ENCODE assay signal across 23 cellular contexts in the genomic region with DNA sequence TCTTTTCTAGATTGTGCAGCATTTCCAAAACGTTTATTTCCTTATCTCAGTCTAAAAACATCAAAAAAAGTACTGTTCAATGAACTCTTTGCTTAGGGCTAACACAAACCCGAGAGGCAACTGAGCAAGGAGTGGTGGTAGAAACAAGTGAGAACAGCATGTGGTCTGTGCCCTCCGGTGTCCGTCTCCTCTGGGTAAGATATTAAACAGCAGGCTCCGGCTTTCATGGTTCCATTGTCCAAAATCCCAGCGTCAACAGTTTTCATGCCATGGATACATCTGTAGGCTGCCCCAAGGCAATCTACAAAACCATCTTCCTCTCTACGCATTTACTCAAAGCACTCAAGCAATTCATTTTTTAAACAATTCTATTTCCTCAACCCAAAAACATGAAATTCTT. TPM values are rescaled to one million over a fixed set of nuclear protein-coding genes. Genes with fewer than 3 reads are reported as not detected.
"Had no signal": no experiment of that assay in that cellular context is flagged by ENCODE, and none has a peak within 500 bp of the region (broad histone marks: within the 10 kb centered on the region; RNA-seq: fewer than 3 reads in every experiment).

No MANE protein-coding gene starts in this region.

- ATAC-seq: effector memory CD8-positive, alpha-beta T cell; gastrocnemius medialis; heart left ventricle; left lobe of liver; mucosa of descending colon; natural killer cell treated with Interleukin-12 subunit alpha and Interleukin-12 subunit beta and Interleukin-15 and Interleukin-18, amount 100 ng/mL, for 72 hours; psoas muscle; right cardiac atrium; stimulated activated effector memory CD8-positive, alpha-beta T cell treated with anti-CD3 and anti-CD28 coated beads, Interleukin-12 subunit alpha, Interleukin-12 subunit beta, amount 100 ng/mL, for 72 hours had no signal

- H3K36me3 Mint-ChIP-seq: naive B cell; natural killer cell treated with Interleukin-12 subunit alpha and Interleukin-12 subunit beta and Interleukin-15 and Interleukin-18, amount 100 ng/mL, for 72 hours; stimulated activated effector memory CD8-positive, alpha-beta T cell treated with anti-CD3 and anti-CD28 coated beads, Interleukin-12 subunit alpha, Interleukin-12 subunit beta, amount 100 ng/mL, for 72 hours had no signal

- H3K9me3 ChIP-seq: gastrocnemius medialis, heart left ventricle, psoas muscle, sigmoid colon, stomach, thyroid gland had no signal

- H3K36me3 ChIP-seq: gastrocnemius medialis, heart left ventricle, sigmoid colon, stomach, thyroid gland had no signal

- H3K4me1 Mint-ChIP-seq: naive B cell; stimulated activated effector memory CD8-positive, alpha-beta T cell treated with anti-CD3 and anti-CD28 coated beads, Interleukin-12 subunit alpha, Interleukin-12 subunit beta, amount 100 ng/mL, for 72 hours had no signal

- DNase-seq: cortex of kidney; effector memory CD8-positive, alpha-beta T cell; gastrocnemius medialis; heart left ventricle; kidney; mesenchymal stem cell; mucosa of descending colon; naive B cell; nucleus accumbens; psoas muscle; right cardiac atrium; sigmoid colon; stimulated activated CD4-positive, alpha-beta T cell treated with anti-CD3 and anti-CD28 coated beads, Interleukin-2, amount 100 ng/mL, for 24 hours; stimulated activated CD4-positive, alpha-beta T cell treated with anti-CD3 and anti-CD28 coated beads, Interleukin-4, amount 100 ng/mL, for 24 hours; stimulated activated naive CD4-positive, alpha-beta T cell treated with Interleukin-2 at 50 U/mL for 16 hours; stomach; thyroid gland had no signal

- H3K27ac Mint-ChIP-seq: effector memory CD8-positive, alpha-beta T cell; mesothelial cell of epicardium; natural killer cell treated with Interleukin-12 subunit alpha and Interleukin-12 subunit beta and Interleukin-15 and Interleukin-18, amount 100 ng/mL, for 72 hours; stimulated activated effector memory CD8-positive, alpha-beta T cell treated with anti-CD3 and anti-CD28 coated beads, Interleukin-12 subunit alpha, Interleukin-12 subunit beta, amount 100 ng/mL, for 72 hours had no signal

- H3K4me3 ChIP-seq: gastrocnemius medialis, heart left ventricle, hepatocyte, mucosa of descending colon, psoas muscle, sigmoid colon, stomach, thyroid gland had no signal

- H3K27ac ChIP-seq: gastrocnemius medialis, heart left ventricle, hepatocyte, psoas muscle, sigmoid colon, stomach, thyroid gland had no signal

- H3K4me1 ChIP-seq: gastrocnemius medialis, psoas muscle, sigmoid colon, stomach, thyroid gland had no signal

- H3K27me3 ChIP-seq: gastrocnemius medialis, heart left ventricle, hepatocyte, sigmoid colon, stomach, thyroid gland had no signal

- H3K9me3 Mint-ChIP-seq: mesothelial cell of epicardium, neural crest cell had no signal

- H3K4me3 Mint-ChIP-seq: effector memory CD8-positive, alpha-beta T cell; mesothelial cell of epicardium; naive B cell; natural killer cell treated with Interleukin-12 subunit alpha and Interleukin-12 subunit beta and Interleukin-15 and Interleukin-18, amount 100 ng/mL, for 72 hours; neural crest cell; stimulated activated effector memory CD8-positive, alpha-beta T cell treated with anti-CD3 and anti-CD28 coated beads, Interleukin-12 subunit alpha, Interleukin-12 subunit beta, amount 100 ng/mL, for 72 hours had no signal

- H3K27me3 Mint-ChIP-seq: effector memory CD8-positive, alpha-beta T cell; naive B cell; natural killer cell treated with Interleukin-12 subunit alpha and Interleukin-12 subunit beta and Interleukin-15 and Interleukin-18, amount 100 ng/mL, for 72 hours had no signal

RNA-seq across cellular contexts. Expression of a gene that starts 22.8 kb away (rescaled TPM):
- total RNA-seq: left lobe of liver; natural killer cell treated with Interleukin-12 subunit alpha and Interleukin-12 subunit beta and Interleukin-15 and Interleukin-18, amount 100 ng/mL, for 72 hours had no signal
